Comparison of ENCODE assay signal across 10 cellular contexts in the genomic region with DNA sequence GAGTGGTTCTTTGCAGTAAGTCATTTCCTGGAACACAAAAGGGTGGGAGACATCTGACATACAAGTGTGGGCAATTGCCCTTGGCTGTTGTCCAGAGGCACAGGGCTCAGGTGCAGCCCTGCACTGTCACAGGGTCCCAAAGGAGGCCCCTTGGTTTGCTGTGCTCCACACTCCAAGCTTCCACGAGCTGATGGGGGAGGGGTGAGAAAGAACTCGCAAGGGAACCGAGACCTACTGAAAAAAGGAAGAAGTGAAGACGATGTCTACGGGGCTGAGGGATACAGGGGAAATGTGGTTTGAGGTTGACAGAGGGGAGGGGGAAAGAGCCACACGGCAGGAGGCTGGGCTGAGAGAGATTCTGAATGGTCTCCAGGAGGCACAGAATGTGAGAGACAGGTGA.
DNase-seq lines count a peak whose midpoint lies in the region; ATAC-seq, FAIRE-seq and TF ChIP-seq lines count a peak whose summit lies in the region.
"Had no signal": no experiment of that assay in that cellular context is flagged by ENCODE, and none has a peak within 500 bp of the region (broad histone marks: within the 10 kb centered on the region; RNA-seq: fewer than 3 reads in every experiment).

No MANE protein-coding gene starts in this region.

- no peak overlapping the region for H2AFZ ChIP-seq in H1 (ENCODE audit: low read length)

- 89% methylated on average over 6 of the region's 6 CpGs; no CpG with 5 or more reads in 1 of the 2 experiments for WGBS in H1 (ENCODE audit: extremely low coverage in 1 of 2, insufficient coverage in 1 of 2, insufficient read length in 1 of 2, insufficient replicate concordance in 2 of 2, low coverage in 1 of 2, low lambda C conversion rate in 2 of 2, missing lambda C conversion rate in 1 of 2), 2 experiments
- 47 to 68% methylated on average over 6 of the region's 6 CpGs for WGBS in upper lobe of left lung, 2 donors
- 71% methylated on average over 6 of the region's 6 CpGs for WGBS in esophagus muscularis mucosa

- H2BK120ac ChIP-seq in H1 (replicated peaks; ENCODE audit: low read depth, low read length) = no peak overlapping the region

- H3K9ac ChIP-seq in H1 (replicated peaks in 1 of 4; ENCODE audit: extremely low read depth in 1 of 4, low read depth in 3 of 4, low read length in 3 of 4) = no peak overlapping the region

- H3K36me3 Mint-ChIP-seq in activated naive CD4-positive, alpha-beta T cell treated with anti-CD3 and anti-CD28 coated beads for 36 hours (ENCODE audit: low read depth) = no peaks in the 10 kb centered on the region
- H3K36me3 Mint-ChIP-seq in HFFc6 (ENCODE audit: low read depth) = no peaks in the 10 kb centered on the region

- no peak overlapping the region for H2AK5ac ChIP-seq in H1 (ENCODE audit: low read depth, low read length)

- no peaks in the 10 kb centered on the region for H3K79me2 ChIP-seq in H1 (ENCODE audit: control insufficient read depth in 1 of 2, insufficient read depth in 2 of 2, low read length in 2 of 2)

- H3K36me3 ChIP-seq in H1 (ENCODE audit: control insufficient read depth in 2 of 4, insufficient read depth in 4 of 4, low read length in 3 of 4) (no peaks in the 10 kb centered on the region), upper lobe of left lung (no peaks in the 10 kb centered on the region), esophagus muscularis mucosa (peaks cover 0 to 5% (median 0%) of the 10 kb centered on the region in 4 donors)

- no peak overlapping the region for H2BK12ac ChIP-seq in H1 (ENCODE audit: low read depth, low read length)

- no peak for TF ChIP-seq POLR2A in H1 (IDR thresholded peaks at IDR 0.05; ENCODE audit: control extremely low read depth in 1 of 2, low read depth in 2 of 2, low read length in 2 of 2)
- no peak for TF ChIP-seq POLR2A in upper lobe of left lung (IDR thresholded peaks at IDR 0.05)
- no peak for TF ChIP-seq POLR2A in esophagus muscularis mucosa (IDR thresholded peaks at IDR 0.05; ENCODE audit: low read depth)

- 0 out of 2 replicates have a peak overlapping the region, but pooled peaks have one; percentile 32 for H2BK20ac ChIP-seq in H1 (ENCODE audit: low read length)

- no peak for TF ChIP-seq EP300 in H1 (IDR thresholded peaks at IDR 0.05; ENCODE audit: borderline replicate concordance in 1 of 2, low read depth in 2 of 2, low read length in 2 of 2)
- TF ChIP-seq EP300 in upper lobe of left lung (IDR thresholded peaks at IDR 0.05) = no peak
- TF ChIP-seq EP300 in esophagus muscularis mucosa (IDR thresholded peaks at IDR 0.05) = no peak

- no peak overlapping the region for H3K14ac ChIP-seq in H1 (ENCODE audit: insufficient read length)

- H3K23me2 ChIP-seq in H1 (ENCODE audit: low read depth, low read length) = no peaks in the 10 kb centered on the region

- H3K4ac ChIP-seq in H1 (replicated peaks; ENCODE audit: insufficient read length, low read depth, low read length) = no peak overlapping the region

- peaks cover 25% of the 10 kb centered on the region for H3K4me1 Mint-ChIP-seq in activated naive CD4-positive, alpha-beta T cell treated with anti-CD3 and anti-CD28 coated beads for 36 hours (ENCODE audit: low read depth)
- peaks cover 24% of the 10 kb centered on the region for H3K4me1 Mint-ChIP-seq in HFFc6 (ENCODE audit: low read depth)

- H4K8ac ChIP-seq in H1 (ENCODE audit: extremely low read depth, insufficient read depth, low read length) = no peak overlapping the region; the same call in 1 of the 2 replicates

- H4K91ac ChIP-seq in H1 (replicated peaks; ENCODE audit: insufficient read length, low read length) = no peak overlapping the region

- no peaks in the 10 kb centered on the region for H3K9me3 ChIP-seq in H1 (ENCODE audit: insufficient read depth in 2 of 2, low read depth in 1 of 2, low read length in 1 of 2)
- no peaks in the 10 kb centered on the region for H3K9me3 ChIP-seq in upper lobe of left lung
- H3K9me3 ChIP-seq in esophagus muscularis mucosa = no peaks in the 10 kb centered on the region

- FAIRE-seq in H1 (lab: Jason Lieb, UNC) = no peak

- no peaks in the 10 kb centered on the region for H3K27me3 ChIP-seq in H1 (replicated peaks in 1 of 4; ENCODE audit: control insufficient read depth in 3 of 4, extremely low read depth in 1 of 4, insufficient read depth in 3 of 4, low read length in 3 of 4)
- H3K27me3 ChIP-seq in upper lobe of left lung = no peaks in the 10 kb centered on the region
- no peaks in the 10 kb centered on the region for H3K27me3 ChIP-seq in esophagus muscularis mucosa

- H3K4me3 ChIP-seq in H1 (ENCODE audit: extremely low read depth in 1 of 4, insufficient read depth in 2 of 4, low read depth in 3 of 4, low read length in 4 of 4) (no peak overlapping the region), upper lobe of left lung (no peak overlapping the region), esophagus muscularis mucosa (no peak overlapping the region)

- TF ChIP-seq CTCF in H1 (IDR thresholded peaks at IDR 0.05; ENCODE audit: control extremely low read depth in 1 of 3, insufficient read depth in 1 of 3, low read depth in 1 of 3, low read length in 3 of 3) (no peak), upper lobe of left lung (IDR thresholded peaks at IDR 0.05) (no peak), HFFc6 (IDR thresholded peaks at IDR 0.05) (no peak), esophagus muscularis mucosa (IDR thresholded peaks at IDR 0.05) (no peak)

- peak; percentile 29 for DNase-seq in activated naive CD4-positive, alpha-beta T cell treated with anti-CD3 and anti-CD28 coated beads for 36 hours
- no peak for DNase-seq in activated naive CD4-positive, alpha-beta T cell treated with Interleukin-2 at 50 U/mL for 16 hours
- DNase-seq in NAMALWA (ENCODE audit: low spot score) (peak; percentile 41), H1 (ENCODE audit: low read depth in 1 of 2, low spot score in 2 of 2) (no peak), upper lobe of left lung (peak in 1 of 2 donors; percentile 56), HFFc6 (no peak), esophagus muscularis mucosa (ENCODE audit: extremely low spot score) (no peak)
- DNase-seq in stimulated activated CD4-positive, alpha-beta T cell treated with anti-CD3 and anti-CD28 coated beads, Interleukin-12 subunit alpha, Interleukin-12 subunit beta, amount 100 ng/mL, for 4 hours = no peak
- DNase-seq: dermis blood vessel endothelial cell had no signal

- no peak overlapping the region for H4K5ac ChIP-seq in H1 (ENCODE audit: insufficient read length, low read depth, low read length)

- POLR2A ChIA-PET in H1 (lab: Charles Lee; ENCODE audit: partially characterized antibody) = interaction anchor here (0.9 kb wide), 1 partner anchor 25 kb away, joined by 3 read pairs; no protein-coding TSS in a partner anchor

- H3K27ac ChIP-seq in H1 (ENCODE audit: low read depth, low read length) = no peak overlapping the region
- H3K27ac ChIP-seq in upper lobe of left lung = peak overlapping the region in 3 of 4 donors; percentile 79 to 81 (median 79)
- H3K27ac ChIP-seq in esophagus muscularis mucosa (replicated peaks in 1 of 4) = peak overlapping the region in 2 of 4 donors; percentile 4 to 28
- H3K27ac ChIP-seq: C4-2B had no signal

- peak; percentile 16 to 36 for ATAC-seq in upper lobe of left lung (ENCODE audit: low FRiP score in 2 of 2)

- H3K27ac Mint-ChIP-seq in activated naive CD4-positive, alpha-beta T cell treated with anti-CD3 and anti-CD28 coated beads for 36 hours = no peak overlapping the region
- no peak overlapping the region for H3K27ac Mint-ChIP-seq in HFFc6

- H3K4me1 ChIP-seq in H1 (replicated peaks in 1 of 4; ENCODE audit: control insufficient read depth in 3 of 4, insufficient read depth in 4 of 4, low read length in 3 of 4) = peaks cover 3 to 18% (median 8%) of the 10 kb centered on the region in 4 experiments; a peak in 6 of 7 replicates
- peaks cover 16 to 34% (median 22%) of the 10 kb centered on the region in 4 donors for H3K4me1 ChIP-seq in upper lobe of left lung
- peaks cover 20 to 26% (median 21%) of the 10 kb centered on the region in 4 donors for H3K4me1 ChIP-seq in esophagus muscularis mucosa

- 0 out of 2 replicates have a peak overlapping the region, but pooled peaks have one; percentile 40 for H2BK15ac ChIP-seq in H1 (ENCODE audit: low read length)

- H2BK5ac ChIP-seq in H1 (ENCODE audit: low read depth, low read length) = no peak overlapping the region

- intact Hi-C loops in activated naive CD4-positive, alpha-beta T cell treated with anti-CD3 and anti-CD28 coated beads for 36 hours (cut with micrococcal nuclease) = no loop called here
- intact Hi-C loops in esophagus muscularis mucosa (cut with DNase I) = no loop called here

- H3K23ac ChIP-seq in H1 (ENCODE audit: insufficient read length) = no peak overlapping the region

- 0 out of 2 replicates have a peak overlapping the region, but pooled peaks have one; percentile 1 for H3K18ac ChIP-seq in H1 (ENCODE audit: extremely low read depth, low read length)

- no peaks in the 10 kb centered on the region for H3K79me1 ChIP-seq in H1 (ENCODE audit: low read depth, low read length)

- CTCF ChIA-PET in activated naive CD4-positive, alpha-beta T cell treated with anti-CD3 and anti-CD28 coated beads for 36 hours (lab: Charles Lee) = interaction anchor here (1.0 to 1.6 kb wide), 2 partner anchors 12 to 35 kb away, joined by 3 read pairs; no protein-coding TSS in a partner anchor
- CTCF ChIA-PET in H1 (lab: Charles Lee; ENCODE audit: partially characterized antibody) = interaction anchor here (0.9 to 3.8 kb wide), 6 partner anchors 9 to 548 kb away, joined by 3 to 23 read pairs (median 4); no protein-coding TSS in a partner anchor

- H3K56ac ChIP-seq in H1 (replicated peaks; ENCODE audit: insufficient read length, low read depth, low read length) = no peak overlapping the region

- no peak overlapping the region for H3K4me3 Mint-ChIP-seq in activated naive CD4-positive, alpha-beta T cell treated with anti-CD3 and anti-CD28 coated beads for 36 hours
- no peak overlapping the region for H3K4me3 Mint-ChIP-seq in HFFc6

- H3K27me3 Mint-ChIP-seq in activated naive CD4-positive, alpha-beta T cell treated with anti-CD3 and anti-CD28 coated beads for 36 hours (ENCODE audit: low read depth) = peaks cover 5% of the 10 kb centered on the region
- H3K27me3 Mint-ChIP-seq in HFFc6 (ENCODE audit: insufficient read depth) = peaks cover 17% of the 10 kb centered on the region

- no peaks in the 10 kb centered on the region for H3K9me3 Mint-ChIP-seq in activated naive CD4-positive, alpha-beta T cell treated with anti-CD3 and anti-CD28 coated beads for 36 hours
- no peaks in the 10 kb centered on the region for H3K9me3 Mint-ChIP-seq in HFFc6

- no peaks in the 10 kb centered on the region for H4K20me1 ChIP-seq in H1 (replicated peaks in 1 of 2; ENCODE audit: control insufficient read depth in 1 of 2, insufficient read depth in 2 of 2, low read length in 2 of 2)

- no peak overlapping the region for H3K4me2 ChIP-seq in H1 (ENCODE audit: insufficient read depth in 1 of 2, low read depth in 2 of 2, low read length in 2 of 2)

- no peak for TF ChIP-seq RAD21 in H1 (IDR thresholded peaks at IDR 0.05 in 1 of 2, conservative IDR thresholded peaks at IDR 0.05 in 1 of 2; ENCODE audit: low read depth in 2 of 2, low read length in 2 of 2)

TF ChIP-seq in H1, 55 proteins besides CTCF, POLR2A, EP300 and RAD21 (continues in another document):
- no peak for TF ChIP-seq SRF (IDR thresholded peaks at IDR 0.05; ENCODE audit: low read depth, low read length)
- TF ChIP-seq TAF7 (optimal IDR thresholded peaks at IDR 0.05; ENCODE audit: borderline replicate concordance, low read depth, low read length) = no peak
- TF ChIP-seq NANOG (IDR thresholded peaks at IDR 0.05; ENCODE audit: insufficient read depth, low read depth, low read length, poor library complexity, severe bottlenecking) = no peak

Comparison
In these comparisons a context has a peak if more than half of its experiments do, and no peak if none do; other contexts are left out.
1. DNase-seq: peak in activated naive CD4-positive, alpha-beta T cell treated with anti-CD3 and anti-CD28 coated beads for 36 hours (single experiment) and NAMALWA (single experiment); none in activated naive CD4-positive, alpha-beta T cell treated with Interleukin-2 at 50 U/mL for 16 hours (single experiment), H1 (0 of 2), HFFc6 (single experiment), esophagus muscularis mucosa (single experiment) and stimulated activated CD4-positive, alpha-beta T cell treated with anti-CD3 and anti-CD28 coated beads, Interleukin-12 subunit alpha, Interleukin-12 subunit beta, amount 100 ng/mL, for 4 hours (single experiment).